ENCODE assay signal across 27 cellular contexts in genomic region chr5:80554646-80555045, GRCh38. TPM values are rescaled to one million over a fixed set of nuclear protein-coding genes. Genes with fewer than 3 reads are reported as not detected.
"Had no signal": no experiment of that assay in that cellular context is flagged by ENCODE, and none has a peak within 500 bp of the region (broad histone marks: within the 10 kb centered on the region; RNA-seq: fewer than 3 reads in every experiment).

No MANE protein-coding gene starts in this region.

- H3K4me3 ChIP-seq: dorsolateral prefrontal cortex, heart left ventricle, left ventricle myocardium inferior, lower lobe of right lung, spleen, tibial artery, upper lobe of left lung, uterus had no signal

- H3K4me3 Mint-ChIP-seq: memory B cell; natural killer cell treated with Interleukin-12 subunit alpha and Interleukin-12 subunit beta and Interleukin-15 and Interleukin-18, amount 100 ng/mL, for 72 hours; stimulated activated memory B cell treated with anti-CD40 and anti-IgM and Interleukin-4, amounts not matched to agents 10 μg/mL and 1 μg/mL and 100 μg/mL, for 72 hours; stimulated activated naive CD8-positive, alpha-beta T cell treated with anti-CD3 and anti-CD28 coated beads, Interleukin-15, Interleukin-2, amounts not matched to agents 100 ng/mL and 50 ng/mL, for 24 hours had no signal

- DNase-seq: cortex of kidney; dorsolateral prefrontal cortex; effector CD8-positive, alpha-beta T cell; heart left ventricle; hippocampal formation; kidney; left cardiac atrium; left ventricle myocardium inferior; lower lobe of right lung; midbrain; posterior cingulate gyrus; spleen; stimulated activated CD4-positive, alpha-beta T cell treated with anti-CD3 and anti-CD28 coated beads, Interleukin-15, amount 100 ng/mL, for 24 hours; stimulated activated CD4-positive, alpha-beta T cell treated with anti-CD3 and anti-CD28 coated beads, Interleukin-1b, Interleukin-23, amount 100 ng/mL, for 48 hours; stimulated activated CD4-positive, alpha-beta T cell treated with anti-CD3 and anti-CD28 coated beads, Interleukin-4, amount 100 ng/mL, for 24 hours; tibial artery; upper lobe of left lung; uterus had no signal

- H3K9me3 Mint-ChIP-seq: natural killer cell treated with Interleukin-12 subunit alpha and Interleukin-12 subunit beta and Interleukin-15 and Interleukin-18, amount 100 ng/mL, for 72 hours; stimulated activated memory B cell treated with anti-CD40 and anti-IgM and Interleukin-4, amounts not matched to agents 10 μg/mL and 1 μg/mL and 100 μg/mL, for 72 hours; stimulated activated naive CD8-positive, alpha-beta T cell treated with anti-CD3 and anti-CD28 coated beads, Interleukin-15, Interleukin-2, amounts not matched to agents 100 ng/mL and 50 ng/mL, for 24 hours had no signal

- H3K27ac ChIP-seq: dorsolateral prefrontal cortex, heart left ventricle, left ventricle myocardium inferior, lower lobe of right lung, spleen, tibial artery, upper lobe of left lung, uterus had no signal

- H3K36me3 Mint-ChIP-seq: memory B cell; natural killer cell treated with Interleukin-12 subunit alpha and Interleukin-12 subunit beta and Interleukin-15 and Interleukin-18, amount 100 ng/mL, for 72 hours; stimulated activated memory B cell treated with anti-CD40 and anti-IgM and Interleukin-4, amounts not matched to agents 10 μg/mL and 1 μg/mL and 100 μg/mL, for 72 hours had no signal

- H3K27ac Mint-ChIP-seq: memory B cell; natural killer cell treated with Interleukin-12 subunit alpha and Interleukin-12 subunit beta and Interleukin-15 and Interleukin-18, amount 100 ng/mL, for 72 hours; stimulated activated memory B cell treated with anti-CD40 and anti-IgM and Interleukin-4, amounts not matched to agents 10 μg/mL and 1 μg/mL and 100 μg/mL, for 72 hours; stimulated activated naive CD8-positive, alpha-beta T cell treated with anti-CD3 and anti-CD28 coated beads, Interleukin-15, Interleukin-2, amounts not matched to agents 100 ng/mL and 50 ng/mL, for 24 hours had no signal

- H3K9me3 ChIP-seq: heart left ventricle, left ventricle myocardium inferior, lower lobe of right lung, spleen, tibial artery, upper lobe of left lung, uterus had no signal

- H3K36me3 ChIP-seq: heart left ventricle, left ventricle myocardium inferior, lower lobe of right lung, spleen, tibial artery, upper lobe of left lung, uterus had no signal

- H3K4me1 Mint-ChIP-seq: memory B cell; stimulated activated memory B cell treated with anti-CD40 and anti-IgM and Interleukin-4, amounts not matched to agents 10 μg/mL and 1 μg/mL and 100 μg/mL, for 72 hours had no signal

- H3K27me3 ChIP-seq: upper lobe of left lung, uterus had no signal

- H3K4me1 ChIP-seq: heart left ventricle, left ventricle myocardium inferior, lower lobe of right lung, spleen, tibial artery, upper lobe of left lung, uterus had no signal

RNA-seq across cellular contexts. Expression of gene ANKRD34B, which starts 15.4 kb away (rescaled TPM):
- total RNA-seq: esophagus mucosa; fibroblast of lung; left ventricle myocardium inferior; natural killer cell treated with Interleukin-12 subunit alpha and Interleukin-12 subunit beta and Interleukin-15 and Interleukin-18, amount 100 ng/mL, for 72 hours; osteoblast; pulmonary artery endothelial cell; sciatic nerve; uterus had no signal
